ENCODE assay signal across 8 cellular contexts in the genomic region with DNA sequence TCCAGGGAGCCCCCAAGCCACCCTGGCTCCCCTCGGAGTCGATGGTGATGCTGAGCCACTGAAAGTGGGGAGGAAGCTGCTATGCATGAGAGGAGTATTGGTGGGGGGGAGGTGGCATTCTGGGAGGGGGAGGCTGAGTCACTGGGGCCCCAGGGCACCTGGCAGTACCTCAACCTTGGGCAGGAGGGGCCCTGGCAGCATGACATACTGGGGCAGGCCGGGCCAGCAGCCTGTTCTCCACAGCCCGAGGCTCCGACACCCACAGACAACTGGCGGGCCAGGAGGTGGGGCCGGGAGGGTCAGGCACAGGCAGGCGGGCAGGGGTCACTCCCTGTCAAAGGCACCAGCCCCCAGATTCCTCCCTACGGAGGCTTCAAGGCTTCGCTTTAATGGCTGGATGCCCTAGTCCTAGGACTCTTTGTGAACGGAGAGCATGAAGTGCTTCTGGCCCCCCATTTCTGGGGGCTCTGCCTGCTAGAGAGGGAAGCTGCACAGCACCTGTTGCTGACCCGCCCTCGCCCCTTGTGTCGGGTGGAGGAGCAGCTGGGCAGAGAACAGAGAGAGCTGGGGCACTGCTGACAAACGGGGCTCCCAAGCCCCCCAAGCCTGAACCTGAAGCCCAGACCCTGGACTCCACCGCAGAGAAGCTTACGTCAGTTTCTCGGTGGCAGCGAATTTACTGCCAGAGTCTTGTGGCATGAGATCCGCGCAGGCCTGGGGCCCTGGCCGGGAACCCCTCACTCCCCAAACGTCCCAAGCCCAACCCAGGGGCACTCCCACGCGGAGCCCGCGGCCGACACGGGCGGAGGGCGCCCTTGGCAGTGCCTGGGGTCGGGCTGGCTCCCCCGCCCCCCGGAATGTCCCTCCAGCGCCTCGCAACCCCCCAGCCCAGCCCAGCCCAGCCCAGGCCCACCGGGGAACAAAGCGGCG. TPM values are rescaled to one million over a fixed set of nuclear protein-coding genes. Genes with fewer than 3 reads are reported as not detected.
DNase-seq lines count a peak whose midpoint lies in the region; ATAC-seq and TF ChIP-seq lines count a peak whose summit lies in the region.

No MANE protein-coding gene starts in this region.

- peak overlapping the region; percentile 83 for H3K4me3 ChIP-seq in AG09309 (ENCODE audit: control insufficient read depth, low read depth, low read length)
- peak overlapping the region; percentile 66 to 82 for H3K4me3 ChIP-seq in body of pancreas
- H3K4me3 ChIP-seq in testis = peak overlapping the region; percentile 78 to 94

- DNase-seq in AG09309 (ENCODE audit: low read depth) (no peak), body of pancreas (peak; percentile 59 to 89 (median 70)), kidney tubule cell (ENCODE audit: low spot score) (peak; percentile 83), testis (no peak), NCI-H345 (lab: John Stamatoyannopoulos, UW) (no peak), NCI-H2081 treated with DMSO at 0.1 percent for 48 hours (lab: John Stamatoyannopoulos, UW) (no peak)

- no peak for ATAC-seq in body of pancreas
- ATAC-seq in GM21717 (IDR thresholded peaks at IDR 0.05; ENCODE audit: unreplicated experiment) = no peak

- 5 to 8% methylated on average over 4 to 37 of the region's 39 CpGs for WGBS in body of pancreas, 2 donors
- WGBS in testis, 2 donors = 4 to 17% methylated on average over 1 to 38 of the region's 39 CpGs

- peaks cover 70% of the 10 kb centered on the region for H3K4me1 ChIP-seq in body of pancreas
- H3K4me1 ChIP-seq in testis = peaks cover 27% of the 10 kb centered on the region

- H3K27ac ChIP-seq in body of pancreas = peak overlapping the region; percentile 79 to 93 (median 88)
- H3K27ac ChIP-seq in testis = peak overlapping the region; percentile 77 to 89

- TF ChIP-seq RAD21 in Ishikawa (IDR thresholded peaks at IDR 0.05; ENCODE audit: low read depth) = no peak

- H3K36me3 ChIP-seq in body of pancreas (replicated peaks in 1 of 2; ENCODE audit: insufficient read depth in 1 of 2, low read depth in 2 of 2) = no peaks in the 10 kb centered on the region
- H3K36me3 ChIP-seq in testis (ENCODE audit: low read depth, missing control alignments) = no peaks in the 10 kb centered on the region

- TF ChIP-seq EP300 in Ishikawa (IDR thresholded peaks at IDR 0.05; ENCODE audit: borderline replicate concordance) = no peak; the same call in 1 of the 2 replicates

- no peaks in the 10 kb centered on the region for H3K9me3 ChIP-seq in body of pancreas
- no peaks in the 10 kb centered on the region for H3K9me3 ChIP-seq in testis

- intact Hi-C loops in body of pancreas (cut with DNase I) = no loop called here
- intact Hi-C loops in testis (cut with DNase I; ENCODE audit: low total_unique reads) = loop anchor here (5.0 kb wide), 1 partner anchor 87 kb away; no protein-coding TSS in a partner anchor

- H3K27me3 ChIP-seq in body of pancreas (no peaks in the 10 kb centered on the region), testis (no peaks in the 10 kb centered on the region)

- TF ChIP-seq POLR2A in body of pancreas (IDR thresholded peaks at IDR 0.05) = peak; percentile 22 to 27 (median 23)
- no peak for TF ChIP-seq POLR2A in testis (IDR thresholded peaks at IDR 0.05)

- no peak for TF ChIP-seq CTCF in AG09309 (IDR thresholded peaks at IDR 0.05; ENCODE audit: control insufficient read depth, insufficient read depth, low read depth, low read length, missing control alignments)
- TF ChIP-seq CTCF in body of pancreas (IDR thresholded peaks at IDR 0.05) = no peak
- TF ChIP-seq CTCF in testis (IDR thresholded peaks at IDR 0.05) = no peak

TF ChIP-seq in Ishikawa, 13 proteins besides CTCF, POLR2A, EP300 and RAD21:
- no peak for TF ChIP-seq YY1 (IDR thresholded peaks at IDR 0.05; ENCODE audit: low read depth)
- peak; percentile 34; the same call in 1 of the 2 replicates for TF ChIP-seq TCF12 (IDR thresholded peaks at IDR 0.05; ENCODE audit: low read depth)
- no peak for TF ChIP-seq REST (IDR thresholded peaks at IDR 0.05; ENCODE audit: low read depth)
- 0 out of 2 replicates have a peak, but pooled peaks have one; percentile 31 for TF ChIP-seq NFIC (IDR thresholded peaks at IDR 0.05)

RNA-seq across cellular contexts. Expression of gene CASKIN2, which starts 0.8 kb away (rescaled TPM):
- 10 to 100 TPM in 1 of 2 donors, 1 to 10 TPM in 1; 9.1 to 16.2 TPM for total RNA-seq in body of pancreas
- 10 to 100 TPM; 15.6 to 22.6 TPM for total RNA-seq in testis
- 16.9 TPM for polyA plus RNA-seq in testis (ENCODE audit: insufficient read depth, low read depth, low replicate concordance)

RNA-seq across cellular contexts. Expression of gene TSEN54, which starts 1.8 kb away (rescaled TPM):
- total RNA-seq in body of pancreas (100 to 1,000 TPM in 1 of 2 donors, 10 to 100 TPM in 1; 63.8 to 123 TPM), testis (10 to 100 TPM; 45.7 to 46.6 TPM)
- polyA plus RNA-seq in testis (ENCODE audit: insufficient read depth, low read depth, low replicate concordance) = 28.3 TPM

RNA-seq across cellular contexts. Expression of gene LLGL2, which starts 10.9 kb away (rescaled TPM):
- 100 to 1,000 TPM; 113 to 251 TPM for total RNA-seq in body of pancreas
- total RNA-seq in testis = 10 to 100 TPM; 20.6 to 34.3 TPM
- 22.9 TPM for polyA plus RNA-seq in testis (ENCODE audit: insufficient read depth, low read depth, low replicate concordance)

RNA-seq across cellular contexts. Expression of gene TMEM94, which starts 58.1 kb away (rescaled TPM):
- 100 to 1,000 TPM in 1 of 2 donors, 10 to 100 TPM in 1; 27.2 to 145 TPM for total RNA-seq in body of pancreas
- 100 to 1,000 TPM; 151 to 171 TPM for total RNA-seq in testis
- 128 TPM for polyA plus RNA-seq in testis (ENCODE audit: insufficient read depth, low read depth, low replicate concordance)

Comparison
In these comparisons a context has a peak if more than half of its experiments do, and no peak if none do; other contexts are left out.
1. DNase-seq: peak in body of pancreas (4 of 4) and kidney tubule cell (single experiment); none in AG09309 (single experiment), testis (single experiment), NCI-H345 (single experiment) and NCI-H2081 treated with DMSO at 0.1 percent for 48 hours (single experiment).
2. Peak in every context shown above with its lines, with median percentiles within 50 percentile points of each other: H3K4me3 ChIP-seq.